ENCODE assay signal across 1 cellular context in genomic region chr19:46371371-46371901, GRCh38.
A peak's percentile ranks its signal among the peaks of the same experiment; 100 is the strongest.
TF ChIP-seq lines count a peak whose summit lies in the region.

No MANE protein-coding gene starts in this region.

TF ChIP-seq in IMR-90, 13 proteins besides CTCF, POLR2A, EP300 and RAD21:
- no peak for TF ChIP-seq USF2 (IDR thresholded peaks at IDR 0.05; ENCODE audit: low read depth, low read length)
- TF ChIP-seq MXI1 (IDR thresholded peaks at IDR 0.05; ENCODE audit: borderline replicate concordance, low read depth, low read length) = 0 out of 2 replicates have a peak, but pooled peaks have one; percentile 43
